9 cellular contexts compared by ENCODE assay signal in the genomic region with DNA sequence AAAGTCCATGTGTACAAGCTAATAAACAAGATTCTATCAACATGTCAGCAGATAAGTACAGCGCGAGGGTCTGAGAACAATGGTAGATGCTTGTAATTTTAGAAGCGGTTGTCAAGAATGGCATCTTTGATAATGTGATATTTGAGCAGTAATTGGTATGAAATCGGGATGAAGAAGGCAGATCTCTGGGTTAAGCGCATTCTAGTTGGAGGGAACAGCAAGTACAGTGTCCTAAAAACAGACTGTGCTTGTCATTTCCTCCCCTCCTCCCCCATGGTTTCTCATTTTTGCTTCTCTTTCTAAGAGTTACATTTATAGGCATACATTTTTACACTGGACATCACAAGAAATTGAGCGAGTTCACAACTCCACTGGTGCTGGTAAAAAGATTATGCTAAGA. TPM values are rescaled to one million over a fixed set of nuclear protein-coding genes. Genes with fewer than 3 reads are reported as not detected.
A peak's percentile ranks its signal among the peaks of the same experiment; 100 is the strongest.
DNase-seq lines count a peak whose midpoint lies in the region; ATAC-seq and TF ChIP-seq lines count a peak whose summit lies in the region.
"Had no signal": no experiment of that assay in that cellular context is flagged by ENCODE, and none has a peak within 500 bp of the region (broad histone marks: within the 10 kb centered on the region; RNA-seq: fewer than 3 reads in every experiment).

No MANE protein-coding gene starts in this region.

- H3F3A ChIP-seq in SU-DHL-6 (ENCODE audit: insufficient read depth) = peaks cover 23% of the 10 kb centered on the region

- peak overlapping the region; percentile 89 to 97 (median 94) for H3K27ac Mint-ChIP-seq in CD4-positive, alpha-beta memory T cell
- H3K27ac Mint-ChIP-seq in H9 = peak overlapping the region in 1 of 3 experiments; percentile 50; a peak in 2 of 7 replicates

- H4K5ac ChIP-seq in H9 (ENCODE audit: insufficient read length, low read depth, low read length) = no peak overlapping the region

- H3K27ac ChIP-seq in CD4-positive, alpha-beta memory T cell (ENCODE audit: low read depth, low read length) = peak overlapping the region; percentile 60
- peak overlapping the region; percentile 58 for H3K27ac ChIP-seq in SU-DHL-6 (ENCODE audit: low read depth, low read length)
- H3K27ac ChIP-seq in esophagus squamous epithelium = peak overlapping the region; percentile 55 to 78 (median 71)
- H3K27ac ChIP-seq in rectal smooth muscle tissue (ENCODE audit: low read depth, low read length) = peak overlapping the region; percentile 21
- no peak overlapping the region for H3K27ac ChIP-seq in H9 (ENCODE audit: insufficient read length, low read depth, low read length)

- H3K4me1 Mint-ChIP-seq in CD4-positive, alpha-beta memory T cell = peaks cover 72 to 98% (median 86%) of the 10 kb centered on the region in 4 donors
- H3K4me1 Mint-ChIP-seq in H9 = peaks cover 47 to 52% of the 10 kb centered on the region in 2 experiments

- no peak for TF ChIP-seq CTCF in SU-DHL-6 (IDR thresholded peaks at IDR 0.05; ENCODE audit: insufficient read depth, low read length, poor library complexity, severe bottlenecking)
- TF ChIP-seq CTCF in esophagus squamous epithelium (IDR thresholded peaks at IDR 0.05) = no peak
- TF ChIP-seq CTCF in H9 (conservative IDR thresholded peaks at IDR 0.05) = no peak

- H3K9me2 ChIP-seq in SU-DHL-6 (replicated peaks; ENCODE audit: insufficient read depth, low read length) = no peaks in the 10 kb centered on the region

- H3K9ac ChIP-seq in SU-DHL-6 (ENCODE audit: low read length) = no peak overlapping the region
- no peak overlapping the region for H3K9ac ChIP-seq in rectal smooth muscle tissue (ENCODE audit: low read length)
- no peak overlapping the region for H3K9ac ChIP-seq in H9 (ENCODE audit: extremely low read depth, insufficient read length, low read length)

- peak overlapping the region in 1 of 2 donors; percentile 27 for H3K4me3 ChIP-seq in CD4-positive, alpha-beta memory T cell (ENCODE audit: low read length in 2 of 2)
- H3K4me3 ChIP-seq in SU-DHL-6 (ENCODE audit: insufficient read depth, low read length, poor library complexity, severe bottlenecking) = no peak overlapping the region
- H3K4me3 ChIP-seq in esophagus squamous epithelium = peak overlapping the region in 1 of 4 donors; percentile 24
- H3K4me3 ChIP-seq in rectal smooth muscle tissue (ENCODE audit: low read length) = no peak overlapping the region

- H2AK5ac ChIP-seq in H9 (ENCODE audit: insufficient read length, low read length) = no peak overlapping the region

- H4K20me1 ChIP-seq in SU-DHL-6 (ENCODE audit: low read depth, low read length) = no peaks in the 10 kb centered on the region
- no peaks in the 10 kb centered on the region for H4K20me1 ChIP-seq in H9 (ENCODE audit: control insufficient read depth, insufficient read depth, insufficient read length)

- H2BK120ac ChIP-seq in H9 (ENCODE audit: low read depth, low read length, poor library complexity, severe bottlenecking) = no peak overlapping the region

- H4K8ac ChIP-seq in H9 (replicated peaks; ENCODE audit: insufficient read length, low read depth, low read length) = no peak overlapping the region

- H3K14ac ChIP-seq in H9 (ENCODE audit: insufficient read depth, low read length) = no peak overlapping the region

- H3K36me3 Mint-ChIP-seq in CD4-positive, alpha-beta memory T cell = peaks cover 28 to 35% of the 10 kb centered on the region in 2 donors
- peaks cover 14 to 19% (median 16%) of the 10 kb centered on the region in 3 experiments for H3K36me3 Mint-ChIP-seq in H9 (ENCODE audit: insufficient read depth in 1 of 3, low read depth in 3 of 3)

- no peak overlapping the region for H3T11ph ChIP-seq in H9 (ENCODE audit: low read length)

- H2AFZ ChIP-seq in SU-DHL-6 (ENCODE audit: low read depth, low read length, severe bottlenecking) = no peak overlapping the region
- no peak overlapping the region for H2AFZ ChIP-seq in H9 (ENCODE audit: low read length)

- H3K4me1 ChIP-seq in CD4-positive, alpha-beta memory T cell (ENCODE audit: insufficient read depth, low read length) = peaks cover 99% of the 10 kb centered on the region
- H3K4me1 ChIP-seq in esophagus squamous epithelium = peaks cover 23 to 100% (median 75%) of the 10 kb centered on the region in 3 donors
- H3K4me1 ChIP-seq in rectal smooth muscle tissue (ENCODE audit: control insufficient read depth, insufficient read depth, low read length) = peaks cover 38% of the 10 kb centered on the region
- H3K4me1 ChIP-seq in H9 (ENCODE audit: insufficient read depth, low read length) = peaks cover 4% of the 10 kb centered on the region

- no peak overlapping the region for H2BK5ac ChIP-seq in H9 (ENCODE audit: insufficient read length, low read length)

- no peaks in the 10 kb centered on the region for H3K27me3 ChIP-seq in CD4-positive, alpha-beta memory T cell (ENCODE audit: insufficient read depth, low read length)
- H3K27me3 ChIP-seq in SU-DHL-6 (ENCODE audit: low read length) (no peaks in the 10 kb centered on the region), esophagus squamous epithelium (no peaks in the 10 kb centered on the region), rectal smooth muscle tissue (ENCODE audit: control insufficient read depth, insufficient read depth, low read length) (no peaks in the 10 kb centered on the region), H9 (ENCODE audit: insufficient read depth, low read length) (no peaks in the 10 kb centered on the region)

- no peaks in the 10 kb centered on the region for H3K79me1 ChIP-seq in H9 (ENCODE audit: insufficient read depth, low read depth, low read length, poor library complexity, severe bottlenecking)

- no peak overlapping the region for H2BK12ac ChIP-seq in H9 (ENCODE audit: insufficient read length, low read depth, low read length)

- no peak for TF ChIP-seq POLR2A in esophagus squamous epithelium (IDR thresholded peaks at IDR 0.05)

- H3K23ac ChIP-seq in H9 (ENCODE audit: insufficient read length, low read depth, low read length) = no peak overlapping the region

- DNase-seq in CD4-positive, alpha-beta memory T cell = no peak
- DNase-seq in esophagus squamous epithelium (lab: John Stamatoyannopoulos, UW) = no peak
- DNase-seq in amygdala (lab: John Stamatoyannopoulos, UW) = no peak
- no peak for DNase-seq in middle frontal gyrus (ENCODE audit: extremely low spot score, low spot score)
- DNase-seq in H9 = no peak
- DNase-seq: NCI-H1930 had no signal

- H3K4me3 Mint-ChIP-seq in CD4-positive, alpha-beta memory T cell = peak overlapping the region in 7 of 8 donors; percentile 6 to 82 (median 64)
- no peak overlapping the region for H3K4me3 Mint-ChIP-seq in H9

- peak overlapping the region; percentile 9 for H3K4me2 ChIP-seq in SU-DHL-6 (ENCODE audit: low read depth, low read length, poor library complexity, severe bottlenecking)
- no peak overlapping the region for H3K4me2 ChIP-seq in H9 (ENCODE audit: insufficient read depth, insufficient read length, low read length)

- intact Hi-C loops in CD4-positive, alpha-beta memory T cell (cut with micrococcal nuclease) = loop anchor here (1.0 to 5.0 kb wide), 6 partner anchors 9 to 903 kb away; a partner anchor contains a TSS
- intact Hi-C loops in esophagus squamous epithelium (cut with DNase I) = no loop called here

- no peak overlapping the region for H3K18ac ChIP-seq in H9 (ENCODE audit: insufficient read length, low read depth, low read length)

- H3K56ac ChIP-seq in H9 (ENCODE audit: insufficient read length, low read depth, low read length) = no peak overlapping the region

- H3K79me2 ChIP-seq in SU-DHL-6 (ENCODE audit: insufficient read depth, low read length) (peaks cover 94% of the 10 kb centered on the region), H9 (ENCODE audit: insufficient read depth, low read length) (peaks cover 10% of the 10 kb centered on the region; the same call in 1 of the 2 replicates)

- ATAC-seq in HG03439 (IDR thresholded peaks at IDR 0.05; ENCODE audit: unreplicated experiment) = no peak

- no peak overlapping the region for H3K4ac ChIP-seq in H9 (ENCODE audit: low read depth, low read length)

- H3K27me3 Mint-ChIP-seq in CD4-positive, alpha-beta memory T cell = no peaks in the 10 kb centered on the region
- no peaks in the 10 kb centered on the region for H3K27me3 Mint-ChIP-seq in H9 (ENCODE audit: low read depth)

- 70 to 82% methylated on average over 6 of the region's 6 CpGs for WGBS in esophagus squamous epithelium, 2 donors
- no CpG with 5 or more reads among the region's 6 CpGs for WGBS in H9 (ENCODE audit: extremely low coverage, insufficient read length, low lambda C conversion rate)

- no peaks in the 10 kb centered on the region for H3K36me3 ChIP-seq in CD4-positive, alpha-beta memory T cell (ENCODE audit: insufficient read depth, low read length)
- H3K36me3 ChIP-seq in SU-DHL-6 (ENCODE audit: low read length) (no peaks in the 10 kb centered on the region), esophagus squamous epithelium (no peaks in the 10 kb centered on the region), rectal smooth muscle tissue (ENCODE audit: control insufficient read depth, insufficient read depth, low read length) (no peaks in the 10 kb centered on the region)

- CTCF ChIA-PET in CD4-positive, alpha-beta memory T cell (lab: Charles Lee; ENCODE audit: partially characterized antibody) = interaction anchor here (1.0 to 4.9 kb wide), 29 partner anchors 9 to 431 kb away, joined by 3 to 75 read pairs (median 6); a partner anchor contains a TSS

- POLR2A ChIA-PET in CD4-positive, alpha-beta memory T cell (lab: Charles Lee; ENCODE audit: partially characterized antibody) = interaction anchor here (1.1 to 21.0 kb wide), 11 partner anchors 8 to 903 kb away, joined by 3 to 580 read pairs (median 5); a partner anchor contains a TSS

- no peaks in the 10 kb centered on the region for H3K23me2 ChIP-seq in H9 (ENCODE audit: insufficient read length, low read depth, low read length, poor library complexity, severe bottlenecking)

- H4K91ac ChIP-seq in H9 (ENCODE audit: insufficient read length, low read depth, low read length) = no peak overlapping the region

- H3K9me3 Mint-ChIP-seq in CD4-positive, alpha-beta memory T cell = no peaks in the 10 kb centered on the region
- no peaks in the 10 kb centered on the region for H3K9me3 Mint-ChIP-seq in H9

- H2BK15ac ChIP-seq in H9 (ENCODE audit: low read depth, low read length) = no peak overlapping the region

- no peak overlapping the region for H2BK20ac ChIP-seq in H9 (ENCODE audit: low read depth, low read length, poor library complexity, severe bottlenecking)

- no peaks in the 10 kb centered on the region for H3K9me3 ChIP-seq in CD4-positive, alpha-beta memory T cell (ENCODE audit: control insufficient read depth in 1 of 2, low read length in 2 of 2)
- H3K9me3 ChIP-seq in SU-DHL-6 (ENCODE audit: insufficient read depth, low read length) (no peaks in the 10 kb centered on the region), esophagus squamous epithelium (no peaks in the 10 kb centered on the region), H9 (ENCODE audit: control insufficient read depth, low read depth, low read length) (no peaks in the 10 kb centered on the region)

RNA-seq across cellular contexts. Expression of a gene that starts 23.3 kb away (rescaled TPM):
- 100 to 1,000 TPM; 110 TPM for total RNA-seq in CD4-positive, alpha-beta memory T cell
- 100 to 1,000 TPM in 1 of 2 donors, 10 to 100 TPM in 1; 58.7 to 110 TPM for polyA plus RNA-seq in CD4-positive, alpha-beta memory T cell
- total RNA-seq in esophagus squamous epithelium = 100 to 1,000 TPM in 1 of 4 donors, 10 to 100 TPM in 3; 10.1 to 114 (median 48.7) TPM
- total RNA-seq in H9 (2021) = 9.6 and 10.6 TPM in 2 replicates

Comparison
In these comparisons a context has a peak if more than half of its experiments do, and no peak if none do; other contexts are left out.
1. H3K4me3 Mint-ChIP-seq: peak in CD4-positive, alpha-beta memory T cell (7 of 8); none in H9 (0 of 2).